ENCODE assay signal across 19 cellular contexts in genomic region chr9:34271618-34272017, GRCh38. TPM values are rescaled to one million over a fixed set of nuclear protein-coding genes. Genes with fewer than 3 reads are reported as not detected.
DNase-seq lines count a peak whose midpoint lies in the region; ATAC-seq and TF ChIP-seq lines count a peak whose summit lies in the region.
"Had no signal": no experiment of that assay in that cellular context is flagged by ENCODE, and none has a peak within 500 bp of the region (broad histone marks: within the 10 kb centered on the region; RNA-seq: fewer than 3 reads in every experiment).

No MANE protein-coding gene starts in this region.

- POLR2A ChIA-PET in HEK293 (lab: Yijun Ruan, JAX): no interaction called here

- TF ChIP-seq CTCF in HEK293 (tag by site-specific recombination; IDR thresholded peaks at IDR 0.05) (no peak), nephron progenitor cell (IDR thresholded peaks at IDR 0.05) (no peak), testis (IDR thresholded peaks at IDR 0.05) (no peak)

- no peak overlapping the region for H3K27ac ChIP-seq in HEK293 (ENCODE audit: extremely low read depth, low read depth, low read length)
- no peak overlapping the region for H3K27ac ChIP-seq in testis
- H3K27ac ChIP-seq: HL-60 had no signal

- WGBS in testis, 2 donors: 72 to 81% methylated on average over 3 of the region's 3 CpGs

- H3K4me1 ChIP-seq in HEK293 (ENCODE audit: control insufficient read depth, insufficient read depth, low read length) (no peaks in the 10 kb centered on the region), testis (no peaks in the 10 kb centered on the region)

- H3K9me3 ChIP-seq in HEK293 (ENCODE audit: control insufficient read depth, insufficient read depth, low read depth, low read length) (no peaks in the 10 kb centered on the region), testis (no peaks in the 10 kb centered on the region)
- H3K9me3 ChIP-seq: SK-N-SH had no signal

- H3K4me1 Mint-ChIP-seq in nephron progenitor cell: peaks cover 17% of the 10 kb centered on the region
- H3K4me1 Mint-ChIP-seq: CD14-positive monocyte had no signal

- peaks cover 4% of the 10 kb centered on the region for H3K27me3 Mint-ChIP-seq in nephron progenitor cell (ENCODE audit: low read depth, poor library complexity)

- intact Hi-C loops in testis (cut with DNase I; ENCODE audit: low total_unique reads): no loop called here

- H3K9me3 Mint-ChIP-seq in nephron progenitor cell: no peaks in the 10 kb centered on the region
- H3K9me3 Mint-ChIP-seq: CD14-positive monocyte had no signal

- H3K36me3 Mint-ChIP-seq in nephron progenitor cell (ENCODE audit: low read depth): peaks cover 12% of the 10 kb centered on the region

- H3K4me3 ChIP-seq in HEK293 (ENCODE audit: low read depth, low read length) (no peak overlapping the region), testis (no peak overlapping the region)

- CTCF ChIA-PET in HEK293 (lab: Yijun Ruan, JAX): no interaction called here

- DNase-seq in NCI-H1417 treated with DMSO at 0.1 percent for 48 hours (lab: John Stamatoyannopoulos, UW): peak; percentile 29
- DNase-seq in dermis blood vessel endothelial cell: peak; percentile 52
- no peak for DNase-seq in nephron progenitor cell
- no peak for DNase-seq in stimulated activated naive CD4-positive, alpha-beta T cell treated with Interleukin-2 at 50 U/mL for 16 hours (lab: John Stamatoyannopoulos, UW)
- no peak for DNase-seq in erythroblast (lab: John Stamatoyannopoulos, UW)
- no peak for DNase-seq in testis
- DNase-seq: ACHN, AML-193, H7, NCI-H1930, NCI-H2171 treated with DMSO at 0.1 percent for 48 hours, NCI-H446 treated with DMSO at 0.1 percent for 48 hours, SHP77, SK-N-SH had no signal

- ATAC-seq in HG03139 (IDR thresholded peaks at IDR 0.05; ENCODE audit: unreplicated experiment): no peak
- ATAC-seq: Panc1 had no signal

- H3K27me3 ChIP-seq in testis: no peaks in the 10 kb centered on the region

- H3K36me3 ChIP-seq in HEK293 (ENCODE audit: control insufficient read depth in 2 of 2, insufficient read depth in 1 of 2, low read length in 2 of 2): no peaks in the 10 kb centered on the region
- no peaks in the 10 kb centered on the region for H3K36me3 ChIP-seq in testis (ENCODE audit: low read depth, missing control alignments)

- H3K4me3 Mint-ChIP-seq in nephron progenitor cell: peak overlapping the region; percentile 4
- H3K4me3 Mint-ChIP-seq: CD14-positive monocyte had no signal

- H3K27ac Mint-ChIP-seq in nephron progenitor cell: peak overlapping the region; percentile 96
- H3K27ac Mint-ChIP-seq: CD14-positive monocyte had no signal

- TF ChIP-seq POLR2A in erythroblast (IDR thresholded peaks at IDR 0.05; ENCODE audit: low read length) (no peak), testis (IDR thresholded peaks at IDR 0.05) (no peak)

TF ChIP-seq in HEK293, 187 proteins besides CTCF, POLR2A, EP300 and RAD21:
- TF ChIP-seq ZNF561 (tag by site-specific recombination; IDR thresholded peaks at IDR 0.05; ENCODE audit: borderline replicate concordance): no peak
- TF ChIP-seq ZNF132 (tag by site-specific recombination; IDR thresholded peaks at IDR 0.05; ENCODE audit: borderline replicate concordance): no peak
- peak; percentile 19 for TF ChIP-seq OSR2 (tag by site-specific recombination; IDR thresholded peaks at IDR 0.05)
- TF ChIP-seq ZNF624 (tag by site-specific recombination; IDR thresholded peaks at IDR 0.05): no peak

RNA-seq across cellular contexts. Expression of gene KIF24, which starts 57.5 kb away (rescaled TPM):
- 1.0 and 5.6 TPM in 2 replicates for total RNA-seq in dermis blood vessel endothelial cell
- 10 to 100 TPM; 18.3 to 20.0 TPM for total RNA-seq in testis
- 34.7 TPM for polyA plus RNA-seq in testis (ENCODE audit: insufficient read depth, low read depth, low replicate concordance)

RNA-seq across cellular contexts. Expression of gene NUDT2, which starts 57.8 kb away (rescaled TPM):
- total RNA-seq in dermis blood vessel endothelial cell (24.7 and 61.9 TPM in 2 replicates), testis (10 to 100 TPM; 16.7 to 20.9 TPM)
- polyA plus RNA-seq in testis (ENCODE audit: insufficient read depth, low read depth, low replicate concordance): 21.1 TPM

Comparison
In these comparisons a context has a peak if more than half of its experiments do, and no peak if none do; other contexts are left out.
1. DNase-seq: peak in NCI-H1417 treated with DMSO at 0.1 percent for 48 hours (single experiment) and dermis blood vessel endothelial cell (single experiment); none in nephron progenitor cell (single experiment), stimulated activated naive CD4-positive, alpha-beta T cell treated with Interleukin-2 at 50 U/mL for 16 hours (single experiment), erythroblast (0 of 2) and testis (single experiment).